3 cellular contexts compared by ENCODE assay signal in the genomic region with DNA sequence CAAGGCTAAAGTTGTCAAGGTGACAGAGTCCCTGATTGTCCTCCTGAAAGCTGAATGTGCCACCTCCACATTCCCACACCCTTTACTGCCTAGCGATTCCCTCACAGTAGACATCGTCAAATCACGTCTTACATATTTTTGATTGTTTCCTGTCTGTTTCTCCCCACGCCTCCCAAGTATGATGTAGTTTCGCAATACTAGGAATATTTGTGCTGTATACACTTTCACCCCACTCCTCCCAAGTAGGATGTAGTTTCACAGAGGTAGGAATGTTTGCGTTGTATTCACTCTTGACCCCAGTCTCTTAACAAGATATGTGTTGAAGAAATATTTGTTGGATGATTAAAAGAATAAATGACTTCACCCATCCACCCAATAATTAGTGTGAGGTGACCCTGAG.
TF ChIP-seq lines count a peak whose summit lies in the region.

No MANE protein-coding gene starts in this region.

TF ChIP-seq in IMR-90, 13 proteins besides CTCF, POLR2A, EP300 and RAD21:
- peak; percentile 65 for TF ChIP-seq CEBPB (IDR thresholded peaks at IDR 0.05; ENCODE audit: low read depth, low read length)

TF ChIP-seq in Ishikawa, 13 proteins besides CTCF, POLR2A, EP300 and RAD21:
- peak; percentile 36; the same call in 1 of the 2 replicates for TF ChIP-seq CEBPB (IDR thresholded peaks at IDR 0.05)
TF ChIP-seq in Ishikawa: peak in this region for 1; not testable (repeated sequence) for 12.

TF ChIP-seq in HepG2, 621 proteins besides CTCF, POLR2A, EP300 and RAD21:
- TF ChIP-seq CEBPB (IDR thresholded peaks at IDR 0.05; ENCODE audit: borderline replicate concordance, low read depth, low read length): peak; percentile 62
